8 cellular contexts compared by ENCODE assay signal in genomic region chr2:30446602-30447148, GRCh38. TPM values are rescaled to one million over a fixed set of nuclear protein-coding genes. Genes with fewer than 3 reads are reported as not detected.
A peak's percentile ranks its signal among the peaks of the same experiment; 100 is the strongest.
DNase-seq lines count a peak whose midpoint lies in the region; ATAC-seq, FAIRE-seq and TF ChIP-seq lines count a peak whose summit lies in the region.

No MANE protein-coding gene starts in this region.

- in situ Hi-C loops in Panc1 (cut with HindIII; ENCODE audit: low pct_unique_long_range_greater_than_20kb, low sequenced_read_pairs), result no loop called here

- FAIRE-seq in endothelial cell of umbilical vein (lab: Jason Lieb, UNC) (no peak), GM19239 (lab: Jason Lieb, UNC) (no peak)

- no peaks in the 10 kb centered on the region for H3K9me1 ChIP-seq in endothelial cell of umbilical vein (replicated peaks; ENCODE audit: control insufficient read depth, extremely low read depth, insufficient read depth, low read length)

- BruUV-seq in Panc1 (replicated peaks; lab: Mats Ljungman, UMichigan) (no TSS peak), endothelial cell of umbilical vein (replicated peaks; lab: Mats Ljungman, UMichigan) (TSS peak; percentile 70)

- dilution Hi-C loops in endothelial cell of umbilical vein (cut with MboI; ENCODE audit: extremely low pct_ligation_motif_present, low sequenced_read_pairs), result no loop called here

- DNase-seq in AG04449 (ENCODE audit: low read depth, low spot score), result no peak
- no peak for DNase-seq in Panc1 (ENCODE audit: low read depth, low spot score)
- DNase-seq in endothelial cell of umbilical vein (ENCODE audit: low read depth, low spot score), result no peak
- no peak for DNase-seq in GM19239 (ENCODE audit: insufficient read length, low spot score)
- no peak for DNase-seq in NCI-H2029 treated with DMSO at 0.1 percent for 48 hours (lab: John Stamatoyannopoulos, UW)

- H3K79me2 ChIP-seq in endothelial cell of umbilical vein (ENCODE audit: control insufficient read depth, insufficient read depth, low read length), result peaks cover 19% of the 10 kb centered on the region

- peak overlapping the region; percentile 94 for H3K4me2 ChIP-seq in endothelial cell of umbilical vein (ENCODE audit: insufficient read depth, low read length)

- peak overlapping the region; percentile 92 for H3K9ac ChIP-seq in endothelial cell of umbilical vein (replicated peaks; ENCODE audit: extremely low read depth, insufficient read depth, low read length)

- H2AFZ ChIP-seq in endothelial cell of umbilical vein (ENCODE audit: low read depth, low read length), result peak overlapping the region; percentile 98

- intact Hi-C loops in Panc1 (cut with micrococcal nuclease; ENCODE audit: unreplicated experiment) (no loop called here), endothelial cell of umbilical vein (cut with micrococcal nuclease) (loop anchor here (1.0 to 5.0 kb wide), 4 partner anchors 9 to 299 kb away; partner anchors contain the start of gene YPEL5)

- POLR2A ChIA-PET in AG04449 (lab: Yijun Ruan, JAX), result interaction anchor here (1.1 to 1.6 kb wide), 3 partner anchors 25 to 215 kb away, joined by 3 to 8 read pairs (median 4); no protein-coding TSS in a partner anchor
- POLR2A ChIA-PET in Panc1 (lab: Charles Lee), result interaction anchor here (0.6 kb wide), 2 partner anchors 48 to 282 kb away, joined by 3 to 4 read pairs; no protein-coding TSS in a partner anchor
- POLR2A ChIA-PET in endothelial cell of umbilical vein (lab: Charles Lee), result no interaction called here

- CTCF ChIA-PET in AG04449 (lab: Yijun Ruan, JAX), result interaction anchor here (0.7 to 1.7 kb wide), 9 partner anchors 9 to 282 kb away, joined by 3 to 7 read pairs (median 4); no protein-coding TSS in a partner anchor
- CTCF ChIA-PET in Panc1 (lab: Charles Lee), result interaction anchor here (1.1 kb wide), 1 partner anchor 282 kb away, joined by 5 read pairs; no protein-coding TSS in a partner anchor
- CTCF ChIA-PET in endothelial cell of umbilical vein (lab: Charles Lee), result interaction anchor here (0.9 to 2.7 kb wide), 5 partner anchors 9 to 265 kb away, joined by 3 to 12 read pairs (median 6); no protein-coding TSS in a partner anchor

- H3K27me3 ChIP-seq in Panc1 (ENCODE audit: control insufficient read depth, insufficient read depth, low read length) (no peaks in the 10 kb centered on the region), endothelial cell of umbilical vein (ENCODE audit: control insufficient read depth in 2 of 2, insufficient read depth in 2 of 2, low read length in 2 of 2) (no peaks in the 10 kb centered on the region), neutrophil (no peaks in the 10 kb centered on the region)

- H3K9me3 ChIP-seq in Panc1 (ENCODE audit: control insufficient read depth, insufficient read depth, low read depth, low read length) (no peaks in the 10 kb centered on the region), endothelial cell of umbilical vein (replicated peaks; ENCODE audit: control insufficient read depth, insufficient read depth, low read length) (no peaks in the 10 kb centered on the region), neutrophil (no peaks in the 10 kb centered on the region)

- H3K27ac ChIP-seq in Panc1 (ENCODE audit: low read length) (peak overlapping the region; percentile 93), endothelial cell of umbilical vein (ENCODE audit: insufficient read depth, low read depth, low read length) (peak overlapping the region; percentile 83), neutrophil (peak overlapping the region; percentile 74)

- TF ChIP-seq POLR2A in endothelial cell of umbilical vein (IDR thresholded peaks at IDR 0.05; ENCODE audit: low read depth, low read length), result peak; percentile 59

- peak; percentile 7 for ATAC-seq in GM19351 (IDR thresholded peaks at IDR 0.05; ENCODE audit: unreplicated experiment)
- peak; percentile 17; the same call in 1 of the 2 replicates for ATAC-seq in Panc1
- ATAC-seq in HG03025 (IDR thresholded peaks at IDR 0.05; ENCODE audit: low FRiP score, unreplicated experiment), result no peak

- H3K36me3 ChIP-seq in Panc1 (ENCODE audit: control insufficient read depth, insufficient read depth, low read length), result no peaks in the 10 kb centered on the region
- H3K36me3 ChIP-seq in endothelial cell of umbilical vein (ENCODE audit: control insufficient read depth in 2 of 2, extremely low read depth in 1 of 2, insufficient read depth in 2 of 2, low read length in 2 of 2), result no peaks in the 10 kb centered on the region
- no peaks in the 10 kb centered on the region for H3K36me3 ChIP-seq in neutrophil

- H3K4me1 ChIP-seq in Panc1 (ENCODE audit: control insufficient read depth, insufficient read depth, low read length), result peaks cover 8% of the 10 kb centered on the region
- peaks cover 13% of the 10 kb centered on the region for H3K4me1 ChIP-seq in endothelial cell of umbilical vein (ENCODE audit: control insufficient read depth, extremely low read depth, insufficient read depth, low read length)
- H3K4me1 ChIP-seq in neutrophil (ENCODE audit: control insufficient read depth in 1 of 2, insufficient read depth in 1 of 2, low read depth in 1 of 2, low read length in 1 of 2), result peaks cover 34 to 36% of the 10 kb centered on the region in 2 experiments

- peak overlapping the region; percentile 91 for H3K4me3 ChIP-seq in AG04449 (ENCODE audit: low read depth, low read length)
- H3K4me3 ChIP-seq in Panc1 (ENCODE audit: low read depth in 2 of 2, low read length in 2 of 2), result peak overlapping the region; percentile 85 to 92
- peak overlapping the region; percentile 89 to 91 (median 90) for H3K4me3 ChIP-seq in endothelial cell of umbilical vein (replicated peaks in 1 of 3; ENCODE audit: insufficient read depth in 1 of 3, low read depth in 1 of 3, low read length in 3 of 3)
- peak overlapping the region; percentile 93 to 94 for H3K4me3 ChIP-seq in neutrophil (ENCODE audit: low read depth in 1 of 2, low read length in 1 of 2)

- H4K20me1 ChIP-seq in endothelial cell of umbilical vein (replicated peaks; ENCODE audit: control insufficient read depth, extremely low read depth, insufficient read depth, low read length), result no peaks in the 10 kb centered on the region

- no peak for TF ChIP-seq CTCF in AG04449 (IDR thresholded peaks at IDR 0.05; ENCODE audit: insufficient read depth, low read length, missing control alignments)
- TF ChIP-seq CTCF in Panc1 (IDR thresholded peaks at IDR 0.05), result no peak
- no peak for TF ChIP-seq CTCF in endothelial cell of umbilical vein (IDR thresholded peaks at IDR 0.05; ENCODE audit: extremely low read depth in 1 of 2, insufficient read depth in 1 of 2, low read depth in 1 of 2, low read length in 2 of 2)
- TF ChIP-seq CTCF in neutrophil (IDR thresholded peaks at IDR 0.05), result no peak

TF ChIP-seq in endothelial cell of umbilical vein, 7 proteins besides CTCF, POLR2A, EP300 and RAD21:
- no peak for TF ChIP-seq EZH2 (IDR thresholded peaks at IDR 0.05; ENCODE audit: borderline replicate concordance, low read depth, low read length, severe bottlenecking)
- no peak for TF ChIP-seq POLR2AphosphoS5 (IDR thresholded peaks at IDR 0.05; ENCODE audit: insufficient read depth, low read depth, low read length)
- TF ChIP-seq GATA2 (IDR thresholded peaks at IDR 0.05; ENCODE audit: insufficient read depth, insufficient read length, low read depth, low read length), result no peak
- TF ChIP-seq JUN (IDR thresholded peaks at IDR 0.05; ENCODE audit: borderline replicate concordance, insufficient read depth, insufficient read length, low read depth), result no peak
- no peak for TF ChIP-seq MYC (IDR thresholded peaks at IDR 0.05; ENCODE audit: low read depth, low read length)
- TF ChIP-seq MAX (IDR thresholded peaks at IDR 0.05; ENCODE audit: insufficient read depth, insufficient read length), result no peak
- no peak for TF ChIP-seq FOS (IDR thresholded peaks at IDR 0.05; ENCODE audit: borderline replicate concordance, insufficient read depth, low read length)

RNA-seq across cellular contexts. Expression of gene LCLAT1, which starts 0.4 kb away (rescaled TPM):
- 36.0 TPM for total RNA-seq in Panc1 (2021; ENCODE audit: unreplicated experiment)
- 8.5 TPM for polyA plus RNA-seq in Panc1 (2012; ENCODE audit: insufficient read length)
- 17.1 and 20.8 TPM in 2 replicates for total RNA-seq in endothelial cell of umbilical vein
- 4.4 and 6.1 TPM in 2 replicates for polyA plus RNA-seq in endothelial cell of umbilical vein
- 5.5 and 5.8 TPM in 2 replicates for polyA plus RNA-seq in endothelial cell of umbilical vein (2011; cell fraction: cytosol; rRNA removed)
- polyA plus RNA-seq in endothelial cell of umbilical vein (2011; cell fraction: nucleus; rRNA removed), result 6.3 and 7.5 TPM in 2 replicates
- polyA plus RNA-seq in endothelial cell of umbilical vein (2012), result 4.3 and 5.8 TPM in 2 replicates
- 30.5 and 32.1 TPM in 2 replicates for polyA minus RNA-seq in endothelial cell of umbilical vein
- 42.0 TPM for polyA minus RNA-seq in endothelial cell of umbilical vein (2011; cell fraction: cytosol; rRNA and poly(A)+ RNA removed)
- polyA minus RNA-seq in endothelial cell of umbilical vein (2011; cell fraction: nucleus; rRNA and poly(A)+ RNA removed), result 15.1 and 21.2 TPM in 2 replicates
